ENCODE assay signal across 10 cellular contexts in genomic region chr19:2043864-2044708, GRCh38. TPM values are rescaled to one million over a fixed set of nuclear protein-coding genes. Genes with fewer than 3 reads are reported as not detected.
DNase-seq lines count a peak whose midpoint lies in the region; TF ChIP-seq lines count a peak whose summit lies in the region.
"Had no signal": no experiment of that assay in that cellular context is flagged by ENCODE, and none has a peak within 500 bp of the region (broad histone marks: within the 10 kb centered on the region; RNA-seq: fewer than 3 reads in every experiment).

No MANE protein-coding gene starts in this region.

- H3K36me3 Mint-ChIP-seq in chondrocyte (ENCODE audit: low read depth) = peaks cover 9% of the 10 kb centered on the region
- H3K36me3 Mint-ChIP-seq in neural progenitor cell = peaks cover 4% of the 10 kb centered on the region

- no peak overlapping the region for H3K4me3 ChIP-seq in BLaER1 treated with 17β-estradiol and CSF1 and Interleukin-3, amounts not matched to agents 10 nM and 100 nM
- H3K4me3 ChIP-seq in HUES64 (ENCODE audit: low read length) (no peak overlapping the region), neural progenitor cell (no peak overlapping the region), SK-N-SH (ENCODE audit: low read depth in 2 of 2, low read length in 1 of 2) (no peak overlapping the region)
- H3K4me3 ChIP-seq: colonic mucosa had no signal

- 93% methylated on average over 14 of the region's 14 CpGs for WGBS in HUES64
- 94% methylated on average over 12 of the region's 14 CpGs for WGBS in SK-N-SH (ENCODE audit: low lambda C conversion rate)

- H3K79me2 ChIP-seq in neural progenitor cell (ENCODE audit: low read depth) (peaks cover 41% of the 10 kb centered on the region), SK-N-SH (ENCODE audit: insufficient read depth) (peaks cover 27% of the 10 kb centered on the region)

- TF ChIP-seq RAD21 in SK-N-SH (IDR thresholded peaks at IDR 0.05; ENCODE audit: low read length) = no peak

- H3K27me3 Mint-ChIP-seq in chondrocyte (ENCODE audit: low read depth) (no peaks in the 10 kb centered on the region), neural progenitor cell (ENCODE audit: insufficient read depth, low read depth) (peaks cover 3% of the 10 kb centered on the region)

- TF ChIP-seq CTCF in chondrocyte (IDR thresholded peaks at IDR 0.05) = no peak
- no peak for TF ChIP-seq CTCF in neural progenitor cell (IDR thresholded peaks at IDR 0.05)
- TF ChIP-seq CTCF in SK-N-SH (IDR thresholded peaks at IDR 0.05) = no peak

- POLR2A ChIA-PET in SK-N-SH (lab: Yijun Ruan, JAX) = no interaction called here

- H3K36me3 ChIP-seq in BLaER1 treated with 17β-estradiol and CSF1 and Interleukin-3, amounts not matched to agents 10 nM and 100 nM = peaks cover 81 to 97% (median 95%) of the 10 kb centered on the region in 11 experiments
- H3K36me3 ChIP-seq in HUES64 (ENCODE audit: insufficient read depth, low read length) = peaks cover 50% of the 10 kb centered on the region
- H3K36me3 ChIP-seq in neural progenitor cell = no peaks in the 10 kb centered on the region
- peaks cover 7 to 62% of the 10 kb centered on the region in 2 experiments for H3K36me3 ChIP-seq in SK-N-SH (replicated peaks in 1 of 2; ENCODE audit: control insufficient read depth in 1 of 2, insufficient read depth in 2 of 2, low read length in 1 of 2)

- no peak overlapping the region for H2AFZ ChIP-seq in neural progenitor cell (replicated peaks)
- H2AFZ ChIP-seq in SK-N-SH (ENCODE audit: low read depth) = no peak overlapping the region

- peak overlapping the region in 9 of 11 experiments; percentile 4 to 57 (median 37); a peak in 13 of 22 replicates for H3K27ac ChIP-seq in BLaER1 treated with 17β-estradiol and CSF1 and Interleukin-3, amounts not matched to agents 10 nM and 100 nM
- H3K27ac ChIP-seq in HUES64 (ENCODE audit: low read depth, low read length) (peak overlapping the region; percentile 25; the same call in 1 of the 2 replicates), neural progenitor cell (no peak overlapping the region), SK-N-SH (ENCODE audit: low read depth in 2 of 2, low read length in 1 of 2) (peak overlapping the region in 1 of 2 experiments; percentile 54; a peak in 1 of 4 replicates)

- H3K4me1 Mint-ChIP-seq in chondrocyte (ENCODE audit: low read depth) = peaks cover 25% of the 10 kb centered on the region
- peaks cover 12% of the 10 kb centered on the region for H3K4me1 Mint-ChIP-seq in neural progenitor cell

- peak overlapping the region; percentile 23 to 98 (median 90); a peak in 20 of 22 replicates for H3K9ac ChIP-seq in BLaER1 treated with 17β-estradiol and CSF1 and Interleukin-3, amounts not matched to agents 10 nM and 100 nM
- no peak overlapping the region for H3K9ac ChIP-seq in HUES64 (ENCODE audit: low read depth, low read length)
- H3K9ac ChIP-seq in neural progenitor cell = no peak overlapping the region
- no peak overlapping the region for H3K9ac ChIP-seq in SK-N-SH

- TF ChIP-seq EP300 in SK-N-SH (IDR thresholded peaks at IDR 0.05; ENCODE audit: borderline replicate concordance in 1 of 2, low read depth in 1 of 2, low read length in 1 of 2) = no peak

- CTCF ChIA-PET in SK-N-SH (lab: Yijun Ruan, JAX) = interaction anchor here (1.0 kb wide), 1 partner anchor 24 kb away, joined by 3 read pairs; no protein-coding TSS in a partner anchor

- H3K9me2 ChIP-seq in SK-N-SH = no peaks in the 10 kb centered on the region

- H3K27me3 ChIP-seq in BLaER1 treated with 17β-estradiol and CSF1 and Interleukin-3, amounts not matched to agents 10 nM and 100 nM = no peaks in the 10 kb centered on the region
- H3K27me3 ChIP-seq in HUES64 (ENCODE audit: insufficient read depth, low read length) (no peaks in the 10 kb centered on the region), neural progenitor cell (no peaks in the 10 kb centered on the region), SK-N-SH (ENCODE audit: insufficient read depth) (no peaks in the 10 kb centered on the region)
- H3K27me3 ChIP-seq: colonic mucosa had no signal

- DNase-seq in chondrocyte (ENCODE audit: low spot score) = peak; percentile 83
- peak; percentile 16 for DNase-seq in neural progenitor cell (ENCODE audit: low spot score)
- no peak for DNase-seq in SK-N-SH
- DNase-seq in HuH-7.5 (ENCODE audit: low spot score) = no peak
- DNase-seq in DMS79 treated with DMSO at 0.1 percent for 48 hours (lab: John Stamatoyannopoulos, UW) = no peak
- no peak for DNase-seq in NCI-H226
- DNase-seq: colonic mucosa; stimulated activated CD4-positive, alpha-beta T cell treated with anti-CD3 and anti-CD28 coated beads, Interleukin-15, amount 100 ng/mL, for 24 hours had no signal

- no peak overlapping the region for H3K4me3 Mint-ChIP-seq in chondrocyte (ENCODE audit: unreplicated experiment)
- no peak overlapping the region for H3K4me3 Mint-ChIP-seq in neural progenitor cell

- H3K9me3 Mint-ChIP-seq in chondrocyte (ENCODE audit: low read depth) = no peaks in the 10 kb centered on the region
- no peaks in the 10 kb centered on the region for H3K9me3 Mint-ChIP-seq in neural progenitor cell

- peaks cover 61 to 98% (median 96%) of the 10 kb centered on the region in 11 experiments for H4K20me1 ChIP-seq in BLaER1 treated with 17β-estradiol and CSF1 and Interleukin-3, amounts not matched to agents 10 nM and 100 nM
- peaks cover 51% of the 10 kb centered on the region for H4K20me1 ChIP-seq in neural progenitor cell (ENCODE audit: low read depth)
- H4K20me1 ChIP-seq in SK-N-SH (ENCODE audit: insufficient read depth) = peaks cover 67% of the 10 kb centered on the region

- peaks cover 24% of the 10 kb centered on the region for H3F3A ChIP-seq in neural progenitor cell (ENCODE audit: low read depth)
- peaks cover 3% of the 10 kb centered on the region for H3F3A ChIP-seq in SK-N-SH (replicated peaks; ENCODE audit: insufficient read depth)

- peaks cover 84 to 90% (median 87%) of the 10 kb centered on the region in 10 experiments for H3K4me1 ChIP-seq in BLaER1 treated with 17β-estradiol and CSF1 and Interleukin-3, amounts not matched to agents 10 nM and 100 nM
- H3K4me1 ChIP-seq in HUES64 (ENCODE audit: insufficient read depth, low read length) (peaks cover 13% of the 10 kb centered on the region), neural progenitor cell (peaks cover 22% of the 10 kb centered on the region), SK-N-SH (ENCODE audit: control insufficient read depth in 1 of 2, insufficient read depth in 2 of 2, low read depth in 1 of 2, low read length in 1 of 2) (peaks cover 21 to 61% of the 10 kb centered on the region in 2 experiments; a peak in 3 of 4 replicates)

- H3K27ac Mint-ChIP-seq in chondrocyte (ENCODE audit: unreplicated experiment) (no peak overlapping the region), neural progenitor cell (no peak overlapping the region)

- peak overlapping the region; percentile 91 to 100 (median 99) for H3K4me2 ChIP-seq in BLaER1 treated with 17β-estradiol and CSF1 and Interleukin-3, amounts not matched to agents 10 nM and 100 nM
- H3K4me2 ChIP-seq in neural progenitor cell = no peak overlapping the region
- H3K4me2 ChIP-seq in SK-N-SH = no peak overlapping the region

- H3K9me3 ChIP-seq in BLaER1 treated with 17β-estradiol and CSF1 and Interleukin-3, amounts not matched to agents 10 nM and 100 nM (replicated peaks in 1 of 11) = no peaks in the 10 kb centered on the region
- H3K9me3 ChIP-seq in HUES64 (ENCODE audit: insufficient read depth, low read depth, low read length) (no peaks in the 10 kb centered on the region), neural progenitor cell (ENCODE audit: low read depth) (no peaks in the 10 kb centered on the region), SK-N-SH (no peaks in the 10 kb centered on the region)
- H3K9me3 ChIP-seq: colonic mucosa had no signal

TF ChIP-seq in SK-N-SH, 30 proteins besides CTCF, POLR2A, EP300 and RAD21 (continues in another document):
- TF ChIP-seq SIN3A (IDR thresholded peaks at IDR 0.05; ENCODE audit: borderline replicate concordance, low read depth, low read length) (no peak), CHD2 (IDR thresholded peaks at IDR 0.05; ENCODE audit: low read length, partially characterized antibody) (no peak), SMC3 (IDR thresholded peaks at IDR 0.05; ENCODE audit: low read depth, low read length) (no peak), TCF12 (IDR thresholded peaks at IDR 0.05) (no peak), USF1 (IDR thresholded peaks at IDR 0.05; ENCODE audit: borderline replicate concordance, low read depth) (no peak)

RNA-seq across cellular contexts. Expression of gene MKNK2, which starts 7.0 kb away (rescaled TPM):
- 70.9 TPM for polyA plus RNA-seq in HUES64 (2013, experiment 1 of 2)
- polyA plus RNA-seq in HUES64 (2013, experiment 2 of 2) = 75.5 TPM
- total RNA-seq in chondrocyte = 32.8 to 127 TPM (median 125 TPM) in 3 replicates
- 46.0 and 106 TPM in 2 replicates for total RNA-seq in neural progenitor cell (ENCODE audit: low replicate concordance)
- polyA plus RNA-seq in SK-N-SH (2012; rRNA removed) = 58.9 and 65.4 TPM in 2 replicates
- 32.5 and 45.8 TPM in 2 replicates for polyA plus RNA-seq in SK-N-SH (2012; cell fraction: cytosol; rRNA removed)
- polyA plus RNA-seq in SK-N-SH (2012; cell fraction: nucleus; rRNA removed) = 109 and 141 TPM in 2 replicates

RNA-seq across cellular contexts. Expression of gene BTBD2, which starts 28.6 kb away (rescaled TPM):
- 70.5 TPM for polyA plus RNA-seq in HUES64 (2013, experiment 1 of 2)
- polyA plus RNA-seq in HUES64 (2013, experiment 2 of 2) = 86.5 TPM
- total RNA-seq in chondrocyte = 61.0 to 66.2 TPM (median 65.9 TPM) in 3 replicates
- total RNA-seq in neural progenitor cell (ENCODE audit: low replicate concordance) = 48.8 and 148 TPM in 2 replicates
- polyA plus RNA-seq in SK-N-SH (2012; rRNA removed) = 54.4 and 66.8 TPM in 2 replicates
- polyA plus RNA-seq in SK-N-SH (2012; cell fraction: cytosol; rRNA removed) = 21.2 and 45.9 TPM in 2 replicates
- 64.3 and 71.6 TPM in 2 replicates for polyA plus RNA-seq in SK-N-SH (2012; cell fraction: nucleus; rRNA removed)

RNA-seq across cellular contexts. Expression of gene MOB3A, which starts 52.0 kb away (rescaled TPM):
- polyA plus RNA-seq in HUES64 (2013, experiment 1 of 2) = 6.1 TPM
- polyA plus RNA-seq in HUES64 (2013, experiment 2 of 2) = 7.9 TPM
- total RNA-seq in chondrocyte (34.6 to 48.0 TPM (median 45.5 TPM) in 3 replicates), neural progenitor cell (ENCODE audit: low replicate concordance) (6.0 and 15.9 TPM in 2 replicates)
- polyA plus RNA-seq in SK-N-SH (2012; rRNA removed) = 21.4 and 24.1 TPM in 2 replicates
- 10.3 and 14.6 TPM in 2 replicates for polyA plus RNA-seq in SK-N-SH (2012; cell fraction: cytosol; rRNA removed)
- polyA plus RNA-seq in SK-N-SH (2012; cell fraction: nucleus; rRNA removed) = 18.1 and 18.8 TPM in 2 replicates

RNA-seq across cellular contexts. Expression of gene IZUMO4, which starts 52.6 kb away (rescaled TPM):
- polyA plus RNA-seq in HUES64 (2013, experiment 1 of 2) = 1.1 TPM
- 1.1 TPM for polyA plus RNA-seq in HUES64 (2013, experiment 2 of 2)
- 2.4 to 3.9 TPM (median 3.2 TPM) in 3 replicates for total RNA-seq in chondrocyte
- 3.7 TPM in 1 of 2 replicates, not detected in the other for total RNA-seq in neural progenitor cell (ENCODE audit: low replicate concordance)
- 4.6 and 10.3 TPM in 2 replicates for polyA plus RNA-seq in SK-N-SH (2012; rRNA removed)
- polyA plus RNA-seq in SK-N-SH (2012; cell fraction: cytosol; rRNA removed) = 1.0 and 1.1 TPM in 2 replicates
- polyA plus RNA-seq in SK-N-SH (2012; cell fraction: nucleus; rRNA removed) = 72.7 and 86.9 TPM in 2 replicates

Comparison
In these comparisons a context has a peak if more than half of its experiments do, and no peak if none do; other contexts are left out.
1. H3K4me2 ChIP-seq: peak in BLaER1 treated with 17β-estradiol and CSF1 and Interleukin-3, amounts not matched to agents 10 nM and 100 nM (11 of 11); none in neural progenitor cell (single experiment) and SK-N-SH (single experiment).
2. H3K9ac ChIP-seq: peak in BLaER1 treated with 17β-estradiol and CSF1 and Interleukin-3, amounts not matched to agents 10 nM and 100 nM (11 of 11); none in HUES64 (single experiment), neural progenitor cell (single experiment) and SK-N-SH (single experiment).
3. DNase-seq: peak in chondrocyte (single experiment) and neural progenitor cell (single experiment); none in SK-N-SH (single experiment), HuH-7.5 (single experiment), DMS79 treated with DMSO at 0.1 percent for 48 hours (single experiment) and NCI-H226 (single experiment).